In genomic region chr3:171991166-171991565, GRCh38 we compare ENCODE assay signal across 27 cellular contexts. TPM values are rescaled to one million over a fixed set of nuclear protein-coding genes. Genes with fewer than 3 reads are reported as not detected.
A peak's percentile ranks its signal among the peaks of the same experiment; 100 is the strongest.
DNase-seq lines count a peak whose midpoint lies in the region; ATAC-seq, FAIRE-seq and TF ChIP-seq lines count a peak whose summit lies in the region.
"Had no signal": no experiment of that assay in that cellular context is flagged by ENCODE, and none has a peak within 500 bp of the region (broad histone marks: within the 10 kb centered on the region; RNA-seq: fewer than 3 reads in every experiment).

No MANE protein-coding gene starts in this region.

- no peaks in the 10 kb centered on the region for H3K9me3 ChIP-seq in smooth muscle cell (replicated peaks; ENCODE audit: low read depth)
- H3K9me3 ChIP-seq: Caco-2, HAP-1 had no signal

- no peak overlapping the region for H3K27ac Mint-ChIP-seq in stimulated activated naive B cell treated with anti-CD40 and anti-IgM and Interleukin-4, amounts not matched to agents 10 μg/mL and 1 μg/mL and 100 μg/mL, for 72 hours
- H3K27ac Mint-ChIP-seq: B cell; CD8-positive, alpha-beta T cell; HFFc6 had no signal

- no peak for ATAC-seq in stimulated activated naive B cell treated with anti-CD40 and anti-IgM and Interleukin-4, amounts not matched to agents 10 μg/mL and 1 μg/mL and 100 μg/mL, for 72 hours (replicated peaks)
- ATAC-seq: CD8-positive, alpha-beta T cell; PC-3 had no signal

- 41% methylated on average over 3 of the region's 3 CpGs for WGBS in smooth muscle cell (ENCODE audit: low lambda C conversion rate)

- peak overlapping the region; percentile 8 for H3K27ac ChIP-seq in smooth muscle cell (ENCODE audit: low read depth)
- H3K27ac ChIP-seq: C4-2B, GM23248 had no signal

- no peaks in the 10 kb centered on the region for H3K36me3 Mint-ChIP-seq in stimulated activated naive B cell treated with anti-CD40 and anti-IgM and Interleukin-4, amounts not matched to agents 10 μg/mL and 1 μg/mL and 100 μg/mL, for 72 hours
- H3K36me3 Mint-ChIP-seq: CD8-positive, alpha-beta T cell had no signal

- H4K20me1 ChIP-seq in smooth muscle cell (ENCODE audit: low read depth): no peaks in the 10 kb centered on the region

- peaks cover 3 to 6% of the 10 kb centered on the region in 2 donors for H3K27me3 Mint-ChIP-seq in stimulated activated naive B cell treated with anti-CD40 and anti-IgM and Interleukin-4, amounts not matched to agents 10 μg/mL and 1 μg/mL and 100 μg/mL, for 72 hours

- no peak overlapping the region for H3K4me3 ChIP-seq in bronchial epithelial cell (ENCODE audit: low read depth, low read length)
- H3K4me3 ChIP-seq in smooth muscle cell: no peak overlapping the region
- H3K4me3 ChIP-seq: GM23248, HAP-1 had no signal

- H3K27me3 ChIP-seq in bronchial epithelial cell (ENCODE audit: control insufficient read depth, insufficient read depth, low read length) (no peaks in the 10 kb centered on the region), smooth muscle cell (ENCODE audit: low read depth) (no peaks in the 10 kb centered on the region)

- TF ChIP-seq CTCF in bronchial epithelial cell (IDR thresholded peaks at IDR 0.05; ENCODE audit: insufficient read depth, low read length, severe bottlenecking) (no peak), smooth muscle cell (IDR thresholded peaks at IDR 0.05; ENCODE audit: borderline replicate concordance, insufficient read depth, poor library complexity, severe bottlenecking) (no peak)

- peak overlapping the region; percentile 4 for H3K4me2 ChIP-seq in smooth muscle cell
- H3K4me2 ChIP-seq: SK-N-SH had no signal

- no peaks in the 10 kb centered on the region for H3K79me2 ChIP-seq in smooth muscle cell (ENCODE audit: low read depth)

- H3K36me3 ChIP-seq in bronchial epithelial cell (ENCODE audit: control insufficient read depth, insufficient read depth, low read length) (no peaks in the 10 kb centered on the region), smooth muscle cell (ENCODE audit: low read depth) (no peaks in the 10 kb centered on the region)
- H3K36me3 ChIP-seq: HAP-1 had no signal

- peak overlapping the region; percentile 9 for H2AFZ ChIP-seq in smooth muscle cell (ENCODE audit: low read depth)
- H2AFZ ChIP-seq: GM23248 had no signal

- no peaks in the 10 kb centered on the region for H3K4me1 Mint-ChIP-seq in stimulated activated naive B cell treated with anti-CD40 and anti-IgM and Interleukin-4, amounts not matched to agents 10 μg/mL and 1 μg/mL and 100 μg/mL, for 72 hours

- DNase-seq in DMS53 treated with DMSO at 0.1 percent for 48 hours (lab: John Stamatoyannopoulos, UW; ENCODE audit: unreplicated experiment) (peak; percentile 14), NCI-H510A (lab: John Stamatoyannopoulos, UW) (peak; percentile 8), bronchial epithelial cell (ENCODE audit: low read depth) (peak; percentile 50), smooth muscle cell (lab: John Stamatoyannopoulos, UW; ENCODE audit: unreplicated experiment) (no peak), DMS 273 (lab: John Stamatoyannopoulos, UW; ENCODE audit: unreplicated experiment) (no peak), hypothalamus (lab: John Stamatoyannopoulos, UW) (no peak)
- no peak for DNase-seq in stimulated activated naive B cell treated with anti-CD40 and anti-IgM and Interleukin-4, amounts not matched to agents 10 μg/mL and 1 μg/mL and 100 μg/mL, for 72 hours
- DNase-seq: Caco-2; CD8-positive, alpha-beta T cell; DMS 273 treated with DMSO at 0.1 percent for 48 hours; GM23248; HFFc6; Karpas-422; NCI-H1092; NCI-H1417 treated with DMSO at 0.1 percent for 48 hours; NCI-H187 treated with DMSO at 0.1 percent for 48 hours; NCI-H2171 treated with DMSO at 0.1 percent for 48 hours; NCI-H526; NCI-H82; NK-92 treated with Interleukin-12 subunit alpha and Interleukin-12 subunit beta, amount 100 ng/mL, for 24 hours; PC-3; SK-N-SH; SW 1271 had no signal

- H3K4me3 Mint-ChIP-seq in stimulated activated naive B cell treated with anti-CD40 and anti-IgM and Interleukin-4, amounts not matched to agents 10 μg/mL and 1 μg/mL and 100 μg/mL, for 72 hours: no peak overlapping the region
- H3K4me3 Mint-ChIP-seq: B cell; CD8-positive, alpha-beta T cell; HFFc6 had no signal

- peaks cover 14% of the 10 kb centered on the region for H3F3A ChIP-seq in smooth muscle cell (ENCODE audit: low read depth)

- no peak overlapping the region for H3K9ac ChIP-seq in smooth muscle cell (ENCODE audit: low read depth)
- H3K9ac ChIP-seq: GM23248, SK-N-SH had no signal

- FAIRE-seq in bronchial epithelial cell (lab: Jason Lieb, UNC): no peak
- FAIRE-seq: A204.1 had no signal

- H3K9me3 Mint-ChIP-seq in stimulated activated naive B cell treated with anti-CD40 and anti-IgM and Interleukin-4, amounts not matched to agents 10 μg/mL and 1 μg/mL and 100 μg/mL, for 72 hours: peaks cover 0 to 3% of the 10 kb centered on the region in 2 donors
- H3K9me3 Mint-ChIP-seq: HFFc6 had no signal

- H3K4me1 ChIP-seq in smooth muscle cell (ENCODE audit: low read depth): peaks cover 21% of the 10 kb centered on the region
- H3K4me1 ChIP-seq: Caco-2, HAP-1 had no signal

RNA-seq across cellular contexts. Expression of gene FNDC3B, which starts 48.2 kb away (rescaled TPM):
- total RNA-seq in bronchial epithelial cell (32.3 and 39.2 TPM in 2 replicates), smooth muscle cell (265 and 294 TPM in 2 replicates)
- 149 and 161 TPM in 2 replicates for polyA plus RNA-seq in smooth muscle cell

Comparison
In these comparisons a context has a peak if more than half of its experiments do, and no peak if none do; other contexts are left out.
1. DNase-seq: peak in DMS53 treated with DMSO at 0.1 percent for 48 hours (single experiment), NCI-H510A (single experiment) and bronchial epithelial cell (single experiment); none in smooth muscle cell (single experiment), DMS 273 (single experiment), hypothalamus (0 of 51) and stimulated activated naive B cell treated with anti-CD40 and anti-IgM and Interleukin-4, amounts not matched to agents 10 μg/mL and 1 μg/mL and 100 μg/mL, for 72 hours (single experiment).